In the genomic region with DNA sequence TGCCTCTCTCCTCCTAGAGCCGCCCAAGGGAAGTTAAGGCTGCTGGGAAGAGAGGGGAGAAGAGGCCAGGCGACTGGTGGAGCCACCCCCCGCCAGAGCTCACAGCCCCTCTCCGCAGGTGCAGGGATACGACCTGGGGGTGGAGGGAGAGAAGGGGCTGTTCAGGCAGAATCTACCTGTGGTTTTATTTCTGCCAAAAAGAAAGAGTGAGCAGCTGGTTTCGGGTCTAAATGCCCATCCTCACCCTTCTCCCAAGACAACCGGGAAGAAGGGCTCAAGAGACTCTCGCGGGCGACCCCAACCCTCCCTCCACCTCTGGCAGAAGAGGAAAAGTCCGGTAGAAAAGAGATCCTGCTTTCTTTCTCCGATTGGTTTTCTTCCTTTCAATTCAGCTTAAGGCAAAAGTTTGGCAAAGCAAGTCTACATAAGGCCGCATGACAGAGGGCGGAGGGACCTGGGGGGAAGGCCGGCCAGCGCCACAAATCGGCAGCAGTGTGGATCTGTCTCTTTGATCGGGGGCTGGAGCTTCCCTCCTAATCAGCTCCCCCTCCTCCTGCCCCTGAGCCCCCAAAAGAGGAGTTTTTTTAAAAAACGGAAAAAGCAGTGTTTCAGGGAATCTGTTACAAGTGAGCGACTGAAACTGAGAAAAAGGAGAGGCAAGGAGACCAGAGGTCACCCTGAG, we compare ENCODE assay signal across 22 cellular contexts. TPM values are rescaled to one million over a fixed set of nuclear protein-coding genes. Genes with fewer than 3 reads are reported as not detected.
DNase-seq lines count a peak whose midpoint lies in the region; ATAC-seq and TF ChIP-seq lines count a peak whose summit lies in the region.
"Had no signal": no experiment of that assay in that cellular context is flagged by ENCODE, and none has a peak within 500 bp of the region (broad histone marks: within the 10 kb centered on the region; RNA-seq: fewer than 3 reads in every experiment).

No MANE protein-coding gene starts in this region.

- H3K4me3 ChIP-seq in neuronal stem cell (ENCODE audit: low read length in 2 of 2), result no peak overlapping the region
- H3K4me3 ChIP-seq in Karpas-422 (ENCODE audit: low read length), result no peak overlapping the region
- H3K4me3 ChIP-seq: breast epithelium, esophagus muscularis mucosa, uterus had no signal

- H3K9ac ChIP-seq in H9 (ENCODE audit: extremely low read depth, insufficient read length, low read length) (no peak overlapping the region), neuronal stem cell (ENCODE audit: low read depth, low read length, poor library complexity) (no peak overlapping the region), Karpas-422 (ENCODE audit: low read length) (no peak overlapping the region)
- H3K9ac ChIP-seq: parathyroid adenoma had no signal

- no peaks in the 10 kb centered on the region; the same call in 1 of the 2 replicates for H3K4me1 ChIP-seq in H9 (ENCODE audit: insufficient read depth, low read length)
- peaks cover 0 to 6% of the 10 kb centered on the region in 2 donors for H3K4me1 ChIP-seq in neuronal stem cell (ENCODE audit: control insufficient read depth in 2 of 2, insufficient read depth in 1 of 2, low read depth in 1 of 2, low read length in 2 of 2)
- H3K4me1 ChIP-seq in Karpas-422 (ENCODE audit: low read length), result peaks cover 40% of the 10 kb centered on the region
- H3K4me1 ChIP-seq: breast epithelium, parathyroid adenoma, uterus had no signal

- CTCF ChIA-PET in GM10248 (lab: Yijun Ruan, JAX), result interaction anchor here (1.1 to 2.4 kb wide), 4 partner anchors 12 to 19 kb away, joined by 3 to 9 read pairs (median 4); no protein-coding TSS in a partner anchor

- peak overlapping the region; percentile 35 for H3K27ac Mint-ChIP-seq in activated naive CD4-positive, alpha-beta T cell treated with anti-CD3 and anti-CD28 coated beads, Interleukin-2, amount 50 U/mL, for 24 hours
- peak overlapping the region; percentile 4 to 74 (median 28); a peak in 4 of 7 replicates for H3K27ac Mint-ChIP-seq in H9
- H3K27ac Mint-ChIP-seq in central memory CD8-positive, alpha-beta T cell (ENCODE audit: low read depth), result peak overlapping the region; percentile 38

- H4K5ac ChIP-seq in H9 (ENCODE audit: insufficient read length, low read depth, low read length), result no peak overlapping the region

- H3K4me3 Mint-ChIP-seq in activated naive CD4-positive, alpha-beta T cell treated with anti-CD3 and anti-CD28 coated beads, Interleukin-2, amount 50 U/mL, for 24 hours, result no peak overlapping the region
- no peak overlapping the region for H3K4me3 Mint-ChIP-seq in H9
- no peak overlapping the region for H3K4me3 Mint-ChIP-seq in central memory CD8-positive, alpha-beta T cell
- H3K4me3 Mint-ChIP-seq: T-helper 17 cell had no signal

- H2BK5ac ChIP-seq in H9 (ENCODE audit: insufficient read length, low read length), result no peak overlapping the region
- H2BK5ac ChIP-seq in neuronal stem cell (ENCODE audit: low read length), result no peak overlapping the region

- no peaks in the 10 kb centered on the region for H3K27me3 Mint-ChIP-seq in activated naive CD4-positive, alpha-beta T cell treated with anti-CD3 and anti-CD28 coated beads, Interleukin-2, amount 50 U/mL, for 24 hours
- H3K27me3 Mint-ChIP-seq in H9 (ENCODE audit: low read depth), result no peaks in the 10 kb centered on the region
- no peaks in the 10 kb centered on the region for H3K27me3 Mint-ChIP-seq in central memory CD8-positive, alpha-beta T cell
- H3K27me3 Mint-ChIP-seq: T-helper 17 cell had no signal

- H3K4me2 ChIP-seq in H9 (ENCODE audit: insufficient read depth, insufficient read length, low read length), result no peak overlapping the region
- H3K4me2 ChIP-seq in neuronal stem cell (ENCODE audit: insufficient read depth, low read length, poor library complexity, severe bottlenecking), result no peak overlapping the region
- H3K4me2 ChIP-seq in Karpas-422 (ENCODE audit: low read depth, low read length, poor library complexity, severe bottlenecking), result no peak overlapping the region

- no peak overlapping the region for H2BK20ac ChIP-seq in H9 (ENCODE audit: low read depth, low read length, poor library complexity, severe bottlenecking)

- no peak overlapping the region for H3K23ac ChIP-seq in H9 (ENCODE audit: insufficient read length, low read depth, low read length)
- H3K23ac ChIP-seq in neuronal stem cell (ENCODE audit: low read depth, low read length, poor library complexity), result peak overlapping the region; percentile 69

- H4K20me1 ChIP-seq in H9 (ENCODE audit: control insufficient read depth, insufficient read depth, insufficient read length) (no peaks in the 10 kb centered on the region), Karpas-422 (ENCODE audit: insufficient read depth, low read depth, low read length) (no peaks in the 10 kb centered on the region)

- H3K36me3 Mint-ChIP-seq in activated naive CD4-positive, alpha-beta T cell treated with anti-CD3 and anti-CD28 coated beads, Interleukin-2, amount 50 U/mL, for 24 hours, result peaks cover 5% of the 10 kb centered on the region
- H3K36me3 Mint-ChIP-seq in H9 (ENCODE audit: insufficient read depth in 1 of 3, low read depth in 3 of 3), result peaks cover 0 to 4% (median 3%) of the 10 kb centered on the region in 3 experiments; a peak in 4 of 7 replicates
- peaks cover 71% of the 10 kb centered on the region for H3K36me3 Mint-ChIP-seq in central memory CD8-positive, alpha-beta T cell (ENCODE audit: insufficient read depth)

- no peaks in the 10 kb centered on the region for H3K79me1 ChIP-seq in H9 (ENCODE audit: insufficient read depth, low read depth, low read length, poor library complexity, severe bottlenecking)
- peaks cover 2% of the 10 kb centered on the region for H3K79me1 ChIP-seq in neuronal stem cell (ENCODE audit: low read depth, low read length)

- H3K9me3 Mint-ChIP-seq in activated naive CD4-positive, alpha-beta T cell treated with anti-CD3 and anti-CD28 coated beads, Interleukin-2, amount 50 U/mL, for 24 hours, result no peaks in the 10 kb centered on the region
- no peaks in the 10 kb centered on the region for H3K9me3 Mint-ChIP-seq in H9
- H3K9me3 Mint-ChIP-seq in central memory CD8-positive, alpha-beta T cell, result no peaks in the 10 kb centered on the region

- H2AFZ ChIP-seq in H9 (ENCODE audit: low read length) (no peak overlapping the region), neuronal stem cell (ENCODE audit: low read length) (peak overlapping the region; percentile 17), Karpas-422 (ENCODE audit: low read length) (no peak overlapping the region)
- H2AFZ ChIP-seq: parathyroid adenoma had no signal

- H3K23me2 ChIP-seq in H9 (ENCODE audit: insufficient read length, low read depth, low read length, poor library complexity, severe bottlenecking), result peaks cover 5% of the 10 kb centered on the region

- H3K27ac ChIP-seq in H9 (ENCODE audit: insufficient read length, low read depth, low read length) (no peak overlapping the region), neuronal stem cell (replicated peaks; ENCODE audit: low read length) (no peak overlapping the region), Karpas-422 (ENCODE audit: low read length) (no peak overlapping the region)
- H3K27ac ChIP-seq: breast epithelium, esophagus muscularis mucosa, parathyroid adenoma, uterus had no signal

- no peak overlapping the region for H3K56ac ChIP-seq in H9 (ENCODE audit: insufficient read length, low read depth, low read length)

- H3K36me3 ChIP-seq in neuronal stem cell (replicated peaks in 1 of 2; ENCODE audit: control insufficient read depth in 2 of 2, insufficient read depth in 2 of 2, low read length in 2 of 2), result peaks cover 0 to 5% of the 10 kb centered on the region in 2 donors
- no peaks in the 10 kb centered on the region for H3K36me3 ChIP-seq in Karpas-422 (ENCODE audit: insufficient read depth, low read length)
- H3K36me3 ChIP-seq: breast epithelium, uterus had no signal

- H2AK5ac ChIP-seq in H9 (ENCODE audit: insufficient read length, low read length) (no peak overlapping the region), neuronal stem cell (ENCODE audit: low read depth, low read length) (peak overlapping the region; percentile 76)

- H3K27me3 ChIP-seq in H9 (ENCODE audit: insufficient read depth, low read length), result no peaks in the 10 kb centered on the region
- H3K27me3 ChIP-seq in neuronal stem cell (ENCODE audit: control insufficient read depth in 3 of 3, insufficient read depth in 3 of 3, low read depth in 1 of 3, low read length in 3 of 3), result no peaks in the 10 kb centered on the region
- no peaks in the 10 kb centered on the region for H3K27me3 ChIP-seq in Karpas-422 (ENCODE audit: low read length)
- H3K27me3 ChIP-seq: breast epithelium, esophagus muscularis mucosa, uterus had no signal

- WGBS in H9 (ENCODE audit: extremely low coverage, insufficient read length, low lambda C conversion rate), result no CpG with 5 or more reads among the region's 20 CpGs
- no CpG with 5 or more reads among the region's 20 CpGs for WGBS in neuronal stem cell (ENCODE audit: extremely low coverage in 2 of 2, insufficient read length in 2 of 2, insufficient replicate concordance in 1 of 2), 2 donors

- no peak for TF ChIP-seq CTCF in H9 (conservative IDR thresholded peaks at IDR 0.05)
- TF ChIP-seq CTCF in GM10248 (IDR thresholded peaks at IDR 0.05; ENCODE audit: control extremely low read depth, extremely low read depth, low read depth, missing control alignments), result no peak

- no peak overlapping the region for H3T11ph ChIP-seq in H9 (ENCODE audit: low read length)

- H2BK12ac ChIP-seq in H9 (ENCODE audit: insufficient read length, low read depth, low read length) (no peak overlapping the region), neuronal stem cell (ENCODE audit: low read length) (peak overlapping the region; percentile 51)

- H2BK120ac ChIP-seq in H9 (ENCODE audit: low read depth, low read length, poor library complexity, severe bottlenecking) (no peak overlapping the region), neuronal stem cell (ENCODE audit: low read depth, low read length) (no peak overlapping the region)

- no peak overlapping the region for H4K8ac ChIP-seq in H9 (replicated peaks; ENCODE audit: insufficient read length, low read depth, low read length)
- no peak overlapping the region for H4K8ac ChIP-seq in neuronal stem cell (ENCODE audit: low read depth, low read length)

- POLR2A ChIA-PET in GM10248 (lab: Yijun Ruan, JAX), result no interaction called here

- no peaks in the 10 kb centered on the region for H3K9me2 ChIP-seq in Karpas-422 (replicated peaks; ENCODE audit: insufficient read depth, low read length)

- H3K9me3 ChIP-seq in H9 (ENCODE audit: control insufficient read depth, low read depth, low read length), result no peaks in the 10 kb centered on the region
- H3K9me3 ChIP-seq in neuronal stem cell (replicated peaks in 1 of 2; ENCODE audit: control insufficient read depth in 2 of 2, insufficient read depth in 1 of 2, low read depth in 1 of 2, low read length in 2 of 2), result no peaks in the 10 kb centered on the region
- no peaks in the 10 kb centered on the region for H3K9me3 ChIP-seq in Karpas-422 (ENCODE audit: low read length)
- H3K9me3 ChIP-seq: breast epithelium, esophagus muscularis mucosa, uterus had no signal

- H2BK15ac ChIP-seq in H9 (ENCODE audit: low read depth, low read length) (no peak overlapping the region), neuronal stem cell (ENCODE audit: low read length) (no peak overlapping the region)

- H3K18ac ChIP-seq in H9 (ENCODE audit: insufficient read length, low read depth, low read length), result no peak overlapping the region
- H3K18ac ChIP-seq in neuronal stem cell (ENCODE audit: low read length), result no peak overlapping the region

- H4K91ac ChIP-seq in H9 (ENCODE audit: insufficient read length, low read depth, low read length), result no peak overlapping the region
- no peak overlapping the region for H4K91ac ChIP-seq in neuronal stem cell (ENCODE audit: low read depth, low read length, poor library complexity)

- peaks cover 66% of the 10 kb centered on the region for H3K4me1 Mint-ChIP-seq in activated naive CD4-positive, alpha-beta T cell treated with anti-CD3 and anti-CD28 coated beads, Interleukin-2, amount 50 U/mL, for 24 hours
- peaks cover 9 to 25% of the 10 kb centered on the region in 2 experiments for H3K4me1 Mint-ChIP-seq in H9
- H3K4me1 Mint-ChIP-seq in central memory CD8-positive, alpha-beta T cell, result peaks cover 56% of the 10 kb centered on the region

- H3K14ac ChIP-seq in H9 (ENCODE audit: insufficient read depth, low read length), result no peak overlapping the region
- H3K14ac ChIP-seq in neuronal stem cell (ENCODE audit: low read length), result no peak overlapping the region

- DNase-seq in activated naive CD4-positive, alpha-beta T cell treated with Interleukin-2 at 50 U/mL for 16 hours, result no peak
- DNase-seq in H9 (no peak), neuronal stem cell (ENCODE audit: low spot score) (no peak), GM10248 (ENCODE audit: extremely low spot score) (no peak), Karpas-422 (no peak), iPS-NIHi11 (ENCODE audit: low spot score) (no peak)
- no peak for DNase-seq in central memory CD8-positive, alpha-beta T cell (ENCODE audit: low spot score in 2 of 2)
- DNase-seq: activated CD4-positive, CD25-positive, alpha-beta regulatory T cell; activated CD8-positive, alpha-beta memory T cell treated with anti-CD3 and anti-CD28 coated beads, Interleukin-2, amount 50 U/mL, for 48 hours; Calu3; HCEC 1CT; NCI-H1105 treated with DMSO at 0.1 percent for 48 hours; NCI-H524 treated with DMSO at 0.1 percent for 48 hours; SHP77; substantia nigra; T-helper 17 cell; uterus had no signal

- H3K79me2 ChIP-seq in H9 (ENCODE audit: insufficient read depth, low read length), result no peaks in the 10 kb centered on the region
- peaks cover 22% of the 10 kb centered on the region for H3K79me2 ChIP-seq in Karpas-422 (ENCODE audit: low read length)
- H3K79me2 ChIP-seq: parathyroid adenoma had no signal

- H3K4ac ChIP-seq in H9 (ENCODE audit: low read depth, low read length), result no peak overlapping the region
- no peak overlapping the region for H3K4ac ChIP-seq in neuronal stem cell (ENCODE audit: low read length)

- no peak for ATAC-seq in central memory CD8-positive, alpha-beta T cell (replicated peaks; ENCODE audit: extremely low read depth, poor library complexity, severe bottlenecking)
- ATAC-seq: left ventricle myocardium superior, T-helper 17 cell had no signal

RNA-seq across cellular contexts. Expression of gene FAM78A, which starts 16.3 kb away (rescaled TPM):
- total RNA-seq in H9 (2021), result 1.9 and 2.1 TPM in 2 replicates
- 2.7 TPM for polyA plus RNA-seq in neuronal stem cell (2013, experiment 1 of 2)
- 2.5 TPM for polyA plus RNA-seq in neuronal stem cell (2013, experiment 2 of 2)
- total RNA-seq in Karpas-422 (2014; rRNA removed; shearing (Covaris generic); ENCODE audit: low replicate concordance), result 31.6 and 43.9 TPM in 2 replicates
- total RNA-seq: Calu3 had no signal

RNA-seq across cellular contexts. Expression of gene PLPP7, which starts 29.5 kb away (rescaled TPM):
- 1.9 and 2.4 TPM in 2 replicates for total RNA-seq in H9 (2021)
- 4.2 TPM for polyA plus RNA-seq in neuronal stem cell (2013, experiment 1 of 2)
- polyA plus RNA-seq in neuronal stem cell (2013, experiment 2 of 2), result 4.1 TPM
- not detected in 2 replicates for total RNA-seq in Karpas-422 (2014; rRNA removed; shearing (Covaris generic); ENCODE audit: low replicate concordance)
- total RNA-seq: Calu3 had no signal

Comparison
In these comparisons a context has a peak if more than half of its experiments do, and no peak if none do; other contexts are left out.
1. RNA of gene FAM78A, which starts 16.3 kb away (total RNA-seq): 31.6 to 43.9 TPM in Karpas-422; 1.9 to 2.1 TPM in H9; every median in the first group is over 10 times any median in the second.
2. Peak in every context shown above with its lines, with median percentiles within 50 percentile points of each other: H3K27ac Mint-ChIP-seq.